17 cellular contexts compared by ENCODE assay signal in the genomic region with DNA sequence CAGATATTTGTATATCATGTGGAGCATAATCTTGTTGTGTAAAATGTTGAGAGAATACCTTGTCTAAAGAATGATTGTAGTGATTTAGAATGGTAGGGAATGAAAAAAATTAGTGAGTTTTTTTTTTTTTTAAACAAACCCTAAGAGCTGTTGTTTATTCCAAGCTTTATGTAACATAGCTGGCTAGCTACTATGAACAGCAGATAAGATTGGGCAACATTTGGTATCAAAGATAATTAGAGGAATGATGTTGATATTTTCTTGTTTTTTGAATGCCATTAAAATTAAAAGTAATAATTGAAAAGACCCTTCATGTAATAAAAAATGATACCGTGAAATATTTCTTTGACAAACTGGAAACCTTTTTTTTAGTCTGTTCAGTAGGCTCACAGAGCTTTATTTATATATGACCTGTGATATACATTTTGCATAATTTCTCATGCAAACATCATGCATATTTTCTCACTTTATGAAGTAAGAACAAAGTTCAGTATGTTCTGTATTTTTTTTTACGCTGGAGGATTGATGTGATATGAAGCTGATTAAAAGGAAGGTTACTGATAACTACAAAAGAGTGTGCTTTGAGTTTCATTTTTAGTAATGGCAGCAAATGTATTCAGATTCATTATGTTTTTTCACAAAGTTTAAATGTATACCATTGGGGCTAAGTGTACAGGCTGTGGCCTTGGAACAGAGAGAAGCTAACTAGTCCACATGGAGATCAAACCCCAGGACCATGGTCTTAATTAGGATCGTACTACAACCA. TPM values are rescaled to one million over a fixed set of nuclear protein-coding genes. Genes with fewer than 3 reads are reported as not detected.
DNase-seq lines count a peak whose midpoint lies in the region; FAIRE-seq and TF ChIP-seq lines count a peak whose summit lies in the region.
"Had no signal": no experiment of that assay in that cellular context is flagged by ENCODE, and none has a peak within 500 bp of the region (broad histone marks: within the 10 kb centered on the region; RNA-seq: fewer than 3 reads in every experiment).

No MANE protein-coding gene starts in this region.

- no peaks in the 10 kb centered on the region for H3K27me3 ChIP-seq in small intestine (ENCODE audit: control insufficient read depth in 2 of 2, insufficient read depth in 2 of 2, low read length in 2 of 2)
- H3K27me3 ChIP-seq: ascending aorta, neural progenitor cell, SJSA1, uterus had no signal

- no TSS peak for BruUV-seq in OCI-LY7 (replicated peaks; lab: Mats Ljungman, UMichigan)

- H3K4me1 ChIP-seq in OCI-LY7 (ENCODE audit: insufficient read depth, low read length, poor library complexity, severe bottlenecking) (peaks cover 36% of the 10 kb centered on the region), small intestine (ENCODE audit: control insufficient read depth in 2 of 2, insufficient read depth in 1 of 2, low read depth in 1 of 2, low read length in 1 of 2) (peaks cover 0 to 11% of the 10 kb centered on the region in 2 donors)
- H3K4me1 ChIP-seq: SJSA1 had no signal

- POLR2A ChIA-PET in OCI-LY7 (lab: Charles Lee): interaction anchor here (0.7 to 1.8 kb wide), 2 partner anchors 11 to 110 kb away, joined by 3 to 7 read pairs; no protein-coding TSS in a partner anchor

- no peaks in the 10 kb centered on the region for H3K27me3 Mint-ChIP-seq in activated naive CD4-positive, alpha-beta T cell treated with anti-CD3 and anti-CD28 coated beads for 36 hours (ENCODE audit: low read depth)
- H3K27me3 Mint-ChIP-seq: dendritic cell treated with granulocyte-macrophage colony-stimulating factor and Interleukin-4, amounts not matched to agents 40 ng/mL and 50 ng/mL, for 4 days had no signal

- FAIRE-seq in small intestine (lab: Jason Lieb, UNC): no peak

- TF ChIP-seq CTCF in OCI-LY7 (conservative IDR thresholded peaks at IDR 0.05; ENCODE audit: low read length) (no peak), coronary artery (IDR thresholded peaks at IDR 0.05) (no peak)

- no peak overlapping the region for H3K27ac ChIP-seq in OCI-LY7 (ENCODE audit: low read depth, low read length, poor library complexity, severe bottlenecking)
- no peak overlapping the region for H3K27ac ChIP-seq in coronary artery
- no peak overlapping the region for H3K27ac ChIP-seq in small intestine (ENCODE audit: low read depth in 1 of 2, low read length in 1 of 2)
- H3K27ac ChIP-seq: ascending aorta, neural progenitor cell, SJSA1, uterus had no signal

- H3K9me2 ChIP-seq in OCI-LY7 (ENCODE audit: insufficient read depth, low read length): no peaks in the 10 kb centered on the region

- no peak overlapping the region for H3K4me3 ChIP-seq in OCI-LY7 (ENCODE audit: low read depth, low read length, poor library complexity, severe bottlenecking)
- peak overlapping the region; percentile 11 for H3K4me3 ChIP-seq in coronary artery
- H3K4me3 ChIP-seq in small intestine (ENCODE audit: low read depth in 1 of 2, low read length in 2 of 2): no peak overlapping the region
- H3K4me3 ChIP-seq: ascending aorta, neural progenitor cell, SJSA1, uterus had no signal

- DNase-seq in activated naive CD4-positive, alpha-beta T cell treated with anti-CD3 and anti-CD28 coated beads for 36 hours: no peak
- no peak for DNase-seq in activated naive CD4-positive, alpha-beta T cell treated with anti-CD3 and anti-CD28 coated beads, Interleukin-2, amount 50 U/mL, for 16 hours
- DNase-seq in OCI-LY7 (ENCODE audit: low spot score) (no peak), coronary artery (ENCODE audit: low spot score) (no peak), small intestine (peak; percentile 61), islet precursor cell (no peak), HCEC 1CT (no peak), 8988T (no peak)
- DNase-seq: activated CD8-positive, alpha-beta memory T cell treated with anti-CD3 and anti-CD28 coated beads, Interleukin-2, amount 50 U/mL, for 48 hours; hypothalamus; NCI-H1092 treated with DMSO at 0.1 percent for 48 hours; stimulated activated CD4-positive, alpha-beta T cell treated with anti-CD3 and anti-CD28 coated beads, Interleukin-4, amount 100 ng/mL, for 24 hours; uterus had no signal

- H3K9me3 Mint-ChIP-seq in activated naive CD4-positive, alpha-beta T cell treated with anti-CD3 and anti-CD28 coated beads for 36 hours: no peaks in the 10 kb centered on the region
- H3K9me3 Mint-ChIP-seq: dendritic cell treated with granulocyte-macrophage colony-stimulating factor and Interleukin-4, amounts not matched to agents 40 ng/mL and 50 ng/mL, for 4 days had no signal

- peaks cover 13% of the 10 kb centered on the region for H3K36me3 Mint-ChIP-seq in activated naive CD4-positive, alpha-beta T cell treated with anti-CD3 and anti-CD28 coated beads for 36 hours (ENCODE audit: low read depth)

- peaks cover 78% of the 10 kb centered on the region for H3K4me1 Mint-ChIP-seq in activated naive CD4-positive, alpha-beta T cell treated with anti-CD3 and anti-CD28 coated beads for 36 hours (ENCODE audit: low read depth)

- peaks cover 86% of the 10 kb centered on the region for H3K36me3 ChIP-seq in OCI-LY7 (ENCODE audit: insufficient read depth, low read length)
- no peaks in the 10 kb centered on the region for H3K36me3 ChIP-seq in small intestine (ENCODE audit: control insufficient read depth in 2 of 2, insufficient read depth in 2 of 2, low read length in 2 of 2)
- H3K36me3 ChIP-seq: ascending aorta, SJSA1, uterus had no signal

- H3K4me3 Mint-ChIP-seq in activated naive CD4-positive, alpha-beta T cell treated with anti-CD3 and anti-CD28 coated beads for 36 hours: no peak overlapping the region
- H3K4me3 Mint-ChIP-seq: dendritic cell treated with granulocyte-macrophage colony-stimulating factor and Interleukin-4, amounts not matched to agents 40 ng/mL and 50 ng/mL, for 4 days; neural progenitor cell had no signal

- peaks cover 100% of the 10 kb centered on the region for H3K79me2 ChIP-seq in OCI-LY7 (ENCODE audit: insufficient read depth, low read depth, low read length)

- peaks cover 18% of the 10 kb centered on the region; the same call in 1 of the 2 replicates for H3K9me3 ChIP-seq in OCI-LY7 (ENCODE audit: low read length)
- no peaks in the 10 kb centered on the region for H3K9me3 ChIP-seq in small intestine (ENCODE audit: control insufficient read depth, low read depth)
- H3K9me3 ChIP-seq: ascending aorta, SJSA1, uterus had no signal

- H3K27ac Mint-ChIP-seq in activated naive CD4-positive, alpha-beta T cell treated with anti-CD3 and anti-CD28 coated beads for 36 hours: peak overlapping the region; percentile 19
- H3K27ac Mint-ChIP-seq: dendritic cell treated with granulocyte-macrophage colony-stimulating factor and Interleukin-4, amounts not matched to agents 40 ng/mL and 50 ng/mL, for 4 days; neural progenitor cell had no signal

- CTCF ChIA-PET in activated naive CD4-positive, alpha-beta T cell treated with anti-CD3 and anti-CD28 coated beads for 36 hours (lab: Charles Lee): interaction anchor here (0.6 to 8.4 kb wide), 2 partner anchors 91 to 115 kb away, joined by 7 to 88 read pairs; no protein-coding TSS in a partner anchor
- CTCF ChIA-PET in OCI-LY7 (lab: Charles Lee; ENCODE audit: unreplicated experiment): no interaction called here

- WGBS in small intestine, 3 donors: 13 to 56% (median 27%) methylated on average over 3 of the region's 3 CpGs

- H3K4me2 ChIP-seq in OCI-LY7 (ENCODE audit: low read length): 0 out of 2 replicates have a peak overlapping the region, but pooled peaks have one; percentile 8
- H3K4me2 ChIP-seq: neural progenitor cell had no signal

- intact Hi-C loops in activated naive CD4-positive, alpha-beta T cell treated with anti-CD3 and anti-CD28 coated beads for 36 hours (cut with micrococcal nuclease): loop anchor here (1.0 to 10.0 kb wide), 4 partner anchors 7 to 1117 kb away; a partner anchor contains a TSS
- intact Hi-C loops in OCI-LY7 (cut with micrococcal nuclease; ENCODE audit: unreplicated experiment): no loop called here

- peaks cover 56% of the 10 kb centered on the region for H4K20me1 ChIP-seq in OCI-LY7 (ENCODE audit: insufficient read depth, low read length)

- H2AFZ ChIP-seq in OCI-LY7 (ENCODE audit: low read length): no peak overlapping the region
- H2AFZ ChIP-seq: neural progenitor cell had no signal

RNA-seq across cellular contexts. Expression of a gene that starts 8.1 kb away (rescaled TPM):
- total RNA-seq in activated naive CD4-positive, alpha-beta T cell treated with anti-CD3 and anti-CD28 coated beads for 36 hours: 10 to 100 TPM; 73.7 to 75.7 TPM
- total RNA-seq in OCI-LY7 (2014; rRNA removed; shearing (Covaris generic)): 90.4 and 207 TPM in 2 replicates
- 163 and 165 TPM in 2 replicates for total RNA-seq in OCI-LY7 (2022)
- polyA plus RNA-seq in small intestine: 10 to 100 TPM; 11.0 to 26.2 (median 12.4) TPM
